ENCODE assay signal across 22 cellular contexts in genomic region chr9:2420488-2421056, GRCh38.
DNase-seq lines count a peak whose midpoint lies in the region; ATAC-seq, FAIRE-seq and TF ChIP-seq lines count a peak whose summit lies in the region.
"Had no signal": no experiment of that assay in that cellular context is flagged by ENCODE, and none has a peak within 500 bp of the region (broad histone marks: within the 10 kb centered on the region; RNA-seq: fewer than 3 reads in every experiment).

No MANE protein-coding gene starts in this region.

- peaks cover under 1 to 3% (median 2%) of the 10 kb centered on the region in 3 donors for H3K4me1 ChIP-seq in pancreas

- peak overlapping the region; percentile 54 for H3K4me3 Mint-ChIP-seq in glutamatergic neuron (ENCODE audit: unreplicated experiment)
- H3K4me3 Mint-ChIP-seq: activated CD4-positive, alpha-beta memory T cell treated with anti-CD3 and anti-CD28 coated beads, Interleukin-2, amount 10 ng/mL, durations not matched to agents 7 days and 5 days; CD4-positive, CD25-positive, alpha-beta regulatory T cell; memory B cell; naive thymus-derived CD8-positive, alpha-beta T cell; stimulated activated naive B cell treated with anti-CD40 and anti-IgM and Interleukin-4, amounts not matched to agents 10 μg/mL and 1 μg/mL and 100 μg/mL, for 72 hours had no signal

- H3K36me3 Mint-ChIP-seq in glutamatergic neuron (ENCODE audit: unreplicated experiment) = peaks cover 6% of the 10 kb centered on the region
- H3K36me3 Mint-ChIP-seq: CD4-positive, CD25-positive, alpha-beta regulatory T cell; memory B cell; naive thymus-derived CD8-positive, alpha-beta T cell; stimulated activated naive B cell treated with anti-CD40 and anti-IgM and Interleukin-4, amounts not matched to agents 10 μg/mL and 1 μg/mL and 100 μg/mL, for 72 hours had no signal

- peak; percentile 75 for DNase-seq in NCI-H1092 treated with DMSO at 0.1 percent for 48 hours (lab: John Stamatoyannopoulos, UW)
- peak; percentile 84 for DNase-seq in NCI-H2107 treated with DMSO at 0.1 percent for 48 hours (lab: John Stamatoyannopoulos, UW; ENCODE audit: unreplicated experiment)
- peak; percentile 62 for DNase-seq in glutamatergic neuron
- no peak for DNase-seq in pancreas
- DNase-seq in SHP77 treated with DMSO at 0.1 percent for 48 hours (lab: John Stamatoyannopoulos, UW) = no peak
- no peak for DNase-seq in T-helper 9 cell
- DNase-seq in NCI-H2227 treated with DMSO at 0.1 percent for 48 hours (lab: John Stamatoyannopoulos, UW) = no peak
- DNase-seq: activated CD4-positive, alpha-beta memory T cell treated with anti-CD3 and anti-CD28 coated beads, Interleukin-2, amount 10 ng/mL, durations not matched to agents 7 days and 5 days; activated naive CD4-positive, alpha-beta T cell; amygdala; CD4-positive, CD25-positive, alpha-beta regulatory T cell; dermis blood vessel endothelial cell; H7; hypothalamus; Kasumi-1; kidney glomerular epithelial cell; naive thymus-derived CD8-positive, alpha-beta T cell; NCI-H446; stimulated activated naive B cell treated with anti-CD40 and anti-IgM and Interleukin-4, amounts not matched to agents 10 μg/mL and 1 μg/mL and 100 μg/mL, for 72 hours; testis had no signal

- peaks cover 2% of the 10 kb centered on the region for H3K27me3 Mint-ChIP-seq in glutamatergic neuron (ENCODE audit: unreplicated experiment)
- H3K27me3 Mint-ChIP-seq: activated CD4-positive, alpha-beta memory T cell treated with anti-CD3 and anti-CD28 coated beads, Interleukin-2, amount 10 ng/mL, durations not matched to agents 7 days and 5 days; CD4-positive, CD25-positive, alpha-beta regulatory T cell had no signal

- peak in 3 of 4 donors; percentile 19 to 78 (median 75) for ATAC-seq in pancreas
- ATAC-seq: naive thymus-derived CD8-positive, alpha-beta T cell; stimulated activated naive B cell treated with anti-CD40 and anti-IgM and Interleukin-4, amounts not matched to agents 10 μg/mL and 1 μg/mL and 100 μg/mL, for 72 hours had no signal

- H3K9me3 ChIP-seq in pancreas = no peaks in the 10 kb centered on the region
- H3K9me3 ChIP-seq: testis had no signal

- no peaks in the 10 kb centered on the region for H3K27me3 ChIP-seq in pancreas
- H3K27me3 ChIP-seq: testis had no signal

- intact Hi-C loops in pancreas (cut with DNase I) = no loop called here

- no peak overlapping the region for H3K4me3 ChIP-seq in pancreas
- H3K4me3 ChIP-seq: testis had no signal

- H3K9me3 Mint-ChIP-seq in glutamatergic neuron (ENCODE audit: unreplicated experiment) = peaks cover 3% of the 10 kb centered on the region
- H3K9me3 Mint-ChIP-seq: activated CD4-positive, alpha-beta memory T cell treated with anti-CD3 and anti-CD28 coated beads, Interleukin-2, amount 10 ng/mL, durations not matched to agents 7 days and 5 days; stimulated activated naive B cell treated with anti-CD40 and anti-IgM and Interleukin-4, amounts not matched to agents 10 μg/mL and 1 μg/mL and 100 μg/mL, for 72 hours had no signal

- WGBS in pancreas, 2 donors = 91% methylated on average over 5 of the region's 5 CpGs

- TF ChIP-seq CTCF in glutamatergic neuron (IDR thresholded peaks at IDR 0.05; ENCODE audit: partially characterized antibody, unreplicated experiment) = no peak
- no peak for TF ChIP-seq CTCF in pancreas (IDR thresholded peaks at IDR 0.05)

- H3K27ac ChIP-seq in pancreas = no peak overlapping the region
- H3K27ac ChIP-seq: epithelial cell of prostate, testis had no signal

- H3K27ac Mint-ChIP-seq in glutamatergic neuron (ENCODE audit: unreplicated experiment) = peak overlapping the region; percentile 73
- H3K27ac Mint-ChIP-seq: activated CD4-positive, alpha-beta memory T cell treated with anti-CD3 and anti-CD28 coated beads, Interleukin-2, amount 10 ng/mL, durations not matched to agents 7 days and 5 days; CD4-positive, CD25-positive, alpha-beta regulatory T cell; memory B cell; naive thymus-derived CD8-positive, alpha-beta T cell; stimulated activated naive B cell treated with anti-CD40 and anti-IgM and Interleukin-4, amounts not matched to agents 10 μg/mL and 1 μg/mL and 100 μg/mL, for 72 hours had no signal

- no peaks in the 10 kb centered on the region for H3K36me3 ChIP-seq in pancreas

- H3K4me1 Mint-ChIP-seq in glutamatergic neuron (ENCODE audit: low read depth, unreplicated experiment) = peaks cover 24% of the 10 kb centered on the region
- H3K4me1 Mint-ChIP-seq: activated CD4-positive, alpha-beta memory T cell treated with anti-CD3 and anti-CD28 coated beads, Interleukin-2, amount 10 ng/mL, durations not matched to agents 7 days and 5 days; CD4-positive, CD25-positive, alpha-beta regulatory T cell; memory B cell; naive thymus-derived CD8-positive, alpha-beta T cell; stimulated activated naive B cell treated with anti-CD40 and anti-IgM and Interleukin-4, amounts not matched to agents 10 μg/mL and 1 μg/mL and 100 μg/mL, for 72 hours had no signal

- FAIRE-seq in pancreas (lab: Jason Lieb, UNC) = no peak

Comparison
In these comparisons a context has a peak if more than half of its experiments do, and no peak if none do; other contexts are left out.
1. DNase-seq: peak in NCI-H1092 treated with DMSO at 0.1 percent for 48 hours (single experiment), NCI-H2107 treated with DMSO at 0.1 percent for 48 hours (single experiment) and glutamatergic neuron (single experiment); none in pancreas (0 of 6), SHP77 treated with DMSO at 0.1 percent for 48 hours (single experiment), T-helper 9 cell (single experiment) and NCI-H2227 treated with DMSO at 0.1 percent for 48 hours (single experiment).